In genomic region chr12:111749391-111749790, GRCh38 we compare ENCODE assay signal across 12 cellular contexts. TPM values are rescaled to one million over a fixed set of nuclear protein-coding genes. Genes with fewer than 3 reads are reported as not detected.
DNase-seq lines count a peak whose midpoint lies in the region; ATAC-seq, FAIRE-seq and TF ChIP-seq lines count a peak whose summit lies in the region.
"Had no signal": no experiment of that assay in that cellular context is flagged by ENCODE, and none has a peak within 500 bp of the region (broad histone marks: within the 10 kb centered on the region; RNA-seq: fewer than 3 reads in every experiment).

No MANE protein-coding gene starts in this region.

- DNase-seq in heart right ventricle (no peak), left cardiac atrium (no peak), HepG2 (ENCODE audit: low spot score) (no peak), small intestine (peak; percentile 49), glomerular visceral epithelial cell (ENCODE audit: extremely low spot score) (no peak)
- DNase-seq in CD4-positive, alpha-beta memory T cell: no peak
- DNase-seq: 8988T, AML-193 had no signal

- no peaks in the 10 kb centered on the region for H3K4me1 Mint-ChIP-seq in CD4-positive, alpha-beta memory T cell

- TF ChIP-seq POLR2A in HepG2 (IDR thresholded peaks at IDR 0.05; ENCODE audit: insufficient read depth in 1 of 2, low read depth in 2 of 2, low read length in 2 of 2): no peak

- POLR2A ChIA-PET in HepG2 (lab: Yijun Ruan, JAX): no interaction called here
- POLR2A ChIA-PET in CD4-positive, alpha-beta memory T cell (lab: Charles Lee; ENCODE audit: partially characterized antibody): no interaction called here

- ATAC-seq in heart right ventricle (no peak), left cardiac atrium (no peak), HepG2 (no peak)
- ATAC-seq: HCT116 had no signal

- no peak overlapping the region for H3K4me2 ChIP-seq in HepG2 (ENCODE audit: low read depth, low read length)
- H3K4me2 ChIP-seq: BLaER1 had no signal

- H3K79me2 ChIP-seq in HepG2 (ENCODE audit: insufficient read depth, low read length): no peaks in the 10 kb centered on the region

- no peak for TF ChIP-seq CTCF in heart right ventricle (IDR thresholded peaks at IDR 0.05)
- no peak for TF ChIP-seq CTCF in HepG2 (CRISPR knock-in tag; IDR thresholded peaks at IDR 0.05)

- H3K36me3 ChIP-seq in heart right ventricle: peaks cover 0 to 86% (median 39%) of the 10 kb centered on the region in 9 donors
- peaks cover 7 to 36% of the 10 kb centered on the region in 2 experiments; a peak in 4 of 5 replicates for H3K36me3 ChIP-seq in HepG2 (replicated peaks in 1 of 2; ENCODE audit: control insufficient read depth in 1 of 2, insufficient read depth in 2 of 2, low read length in 2 of 2)
- peaks cover 8 to 15% of the 10 kb centered on the region in 2 donors for H3K36me3 ChIP-seq in small intestine (ENCODE audit: control insufficient read depth in 2 of 2, insufficient read depth in 2 of 2, low read length in 2 of 2)
- H3K36me3 ChIP-seq in CD4-positive, alpha-beta memory T cell (ENCODE audit: insufficient read depth, low read length): peaks cover 27% of the 10 kb centered on the region

- H3K27me3 ChIP-seq in heart right ventricle (no peaks in the 10 kb centered on the region), HepG2 (ENCODE audit: control insufficient read depth in 1 of 2, insufficient read depth in 2 of 2, low read length in 2 of 2) (no peaks in the 10 kb centered on the region), small intestine (ENCODE audit: control insufficient read depth in 2 of 2, insufficient read depth in 2 of 2, low read length in 2 of 2) (no peaks in the 10 kb centered on the region)
- no peaks in the 10 kb centered on the region for H3K27me3 ChIP-seq in CD4-positive, alpha-beta memory T cell (ENCODE audit: insufficient read depth, low read length)
- H3K27me3 ChIP-seq: BLaER1 had no signal

- no peak for TF ChIP-seq RAD21 in HepG2 (CRISPR knock-in tag; IDR thresholded peaks at IDR 0.05)

- FAIRE-seq in HepG2 (lab: Jason Lieb, UNC): no peak
- FAIRE-seq in small intestine (lab: Jason Lieb, UNC): no peak
- FAIRE-seq: H54 had no signal

- H3K4me3 Mint-ChIP-seq in CD4-positive, alpha-beta memory T cell: no peak overlapping the region

- CTCF ChIA-PET in HepG2 (lab: Yijun Ruan, JAX; ENCODE audit: low intra/inter-chr PET ratio, low total read pairs): interaction anchor here (1.1 kb wide), 1 partner anchor 39 kb away, joined by 4 read pairs; no protein-coding TSS in a partner anchor
- CTCF ChIA-PET in CD4-positive, alpha-beta memory T cell (lab: Charles Lee; ENCODE audit: partially characterized antibody): no interaction called here

- TF ChIP-seq EP300 in HepG2 (IDR thresholded peaks at IDR 0.05; ENCODE audit: low read depth in 2 of 2, low read length in 2 of 2): no peak
- no peak for TF ChIP-seq EP300 in HepG2 (CRISPR knock-in tag; IDR thresholded peaks at IDR 0.05; ENCODE audit: borderline replicate concordance)

- BruUV-seq in HepG2 (replicated peaks; lab: Mats Ljungman, UMichigan): no TSS peak

- H3K4me3 ChIP-seq in heart right ventricle (no peak overlapping the region), HepG2 (replicated peaks in 1 of 3; ENCODE audit: insufficient read depth in 1 of 3, low read depth in 2 of 3, low read length in 3 of 3) (no peak overlapping the region), small intestine (ENCODE audit: low read depth in 1 of 2, low read length in 2 of 2) (no peak overlapping the region)
- H3K4me3 ChIP-seq in CD4-positive, alpha-beta memory T cell (ENCODE audit: low read length in 2 of 2): no peak overlapping the region
- H3K4me3 ChIP-seq: BLaER1 had no signal

- H3K36me3 Mint-ChIP-seq in CD4-positive, alpha-beta memory T cell: peaks cover 29 to 36% of the 10 kb centered on the region in 2 donors

- no peak overlapping the region for H3K9ac ChIP-seq in HepG2 (ENCODE audit: insufficient read depth, low read depth, low read length)
- H3K9ac ChIP-seq: BLaER1 had no signal

- peak overlapping the region; percentile 33 to 74 (median 61) for H3K27ac ChIP-seq in heart right ventricle
- peak overlapping the region; percentile 40 for H3K27ac ChIP-seq in angular gyrus (ENCODE audit: low read depth, low read length)
- no peak overlapping the region for H3K27ac ChIP-seq in HepG2 (ENCODE audit: extremely low read length, insufficient read depth, low read length)
- no peak overlapping the region for H3K27ac ChIP-seq in small intestine (ENCODE audit: low read depth in 1 of 2, low read length in 1 of 2)
- H3K27ac ChIP-seq in CD4-positive, alpha-beta memory T cell (ENCODE audit: low read depth, low read length): no peak overlapping the region
- H3K27ac ChIP-seq: BLaER1 had no signal

- WGBS in heart right ventricle, 2 donors: 63 to 76% methylated on average over 4 of the region's 4 CpGs
- 72% methylated on average over 4 of the region's 4 CpGs for WGBS in HepG2 (ENCODE audit: low lambda C conversion rate)
- 41 to 76% (median 55%) methylated on average over 4 of the region's 4 CpGs for WGBS in small intestine, 3 donors

- in situ Hi-C loops in HepG2 (cut with HindIII; ENCODE audit: extremely low pct_ligation_motif_present, low pct_unique_long_range_greater_than_20kb): no loop called here

- no peaks in the 10 kb centered on the region for H3K9me3 ChIP-seq in heart right ventricle
- H3K9me3 ChIP-seq in HepG2 (ENCODE audit: low read length): no peaks in the 10 kb centered on the region
- no peaks in the 10 kb centered on the region for H3K9me3 ChIP-seq in small intestine (ENCODE audit: control insufficient read depth, low read depth)
- no peaks in the 10 kb centered on the region for H3K9me3 ChIP-seq in CD4-positive, alpha-beta memory T cell (ENCODE audit: control insufficient read depth in 1 of 2, low read length in 2 of 2)
- H3K9me3 ChIP-seq: BLaER1 had no signal

- H3K27ac Mint-ChIP-seq in CD4-positive, alpha-beta memory T cell: no peak overlapping the region

- no peaks in the 10 kb centered on the region for H3K9me3 Mint-ChIP-seq in CD4-positive, alpha-beta memory T cell

- intact Hi-C loops in heart right ventricle (cut with DNase I) (no loop called here), left cardiac atrium (cut with DNase I) (no loop called here), HepG2 (cut with micrococcal nuclease; ENCODE audit: unreplicated experiment) (no loop called here)
- intact Hi-C loops in CD4-positive, alpha-beta memory T cell (cut with micrococcal nuclease): no loop called here

- H2AFZ ChIP-seq in HepG2 (ENCODE audit: low read length): no peak overlapping the region

- no peaks in the 10 kb centered on the region for H4K20me1 ChIP-seq in HepG2 (ENCODE audit: insufficient read depth, low read length)

- H3K4me1 ChIP-seq in heart right ventricle (peaks cover 7 to 36% (median 16%) of the 10 kb centered on the region in 9 donors), HepG2 (ENCODE audit: insufficient read depth, low read length) (peaks cover 16% of the 10 kb centered on the region), small intestine (ENCODE audit: control insufficient read depth in 2 of 2, insufficient read depth in 1 of 2, low read depth in 1 of 2, low read length in 1 of 2) (no peaks in the 10 kb centered on the region)
- H3K4me1 ChIP-seq in CD4-positive, alpha-beta memory T cell (ENCODE audit: insufficient read depth, low read length): no peaks in the 10 kb centered on the region
- H3K4me1 ChIP-seq: BLaER1 had no signal

- no peaks in the 10 kb centered on the region for H3K27me3 Mint-ChIP-seq in CD4-positive, alpha-beta memory T cell

TF ChIP-seq in HepG2, 621 proteins besides CTCF, POLR2A, EP300 and RAD21:
- TF ChIP-seq HNF4A (CRISPR knock-in tag; IDR thresholded peaks at IDR 0.05): peak; percentile 25; the same call in 1 of the 2 replicates
- TF ChIP-seq GLI4 (CRISPR knock-in tag; IDR thresholded peaks at IDR 0.05; ENCODE audit: borderline replicate concordance): no peak
- no peak for TF ChIP-seq ERF (CRISPR knock-in tag; IDR thresholded peaks at IDR 0.05)
- TF ChIP-seq STAG1 (CRISPR knock-in tag; IDR thresholded peaks at IDR 0.05): no peak
TF ChIP-seq in HepG2: peak in this region for 1.

RNA-seq across cellular contexts. Expression of gene ALDH2, which starts 17.3 kb away (rescaled TPM):
- total RNA-seq in heart right ventricle (100 to 1,000 TPM; 240 to 403 (median 348) TPM), left cardiac atrium (100 to 1,000 TPM; 268 to 331 TPM), HepG2 (2016; rRNA removed; fragmentation: Illumina TruSeq; extraction: Trizol) (72.8 and 103 TPM in 2 replicates)
- polyA plus RNA-seq in heart right ventricle (100 to 1,000 TPM in 1 of 2 donors, 10 to 100 TPM in 1; 60.6 to 151 TPM), HepG2 (2011; rRNA removed) (67.8 and 78.8 TPM in 2 replicates), small intestine (100 to 1,000 TPM; 173 to 237 (median 197) TPM)
- 8.4 and 10.0 TPM in 2 replicates for total RNA-seq in HepG2 (2016; cell fraction: cytosol; rRNA removed; fragmentation: Illumina TruSeq; extraction: Trizol; ENCODE audit: low read depth)
- total RNA-seq in HepG2 (2016; cell fraction: insoluble cytoplasmic fraction; rRNA removed; fragmentation: Illumina TruSeq; extraction: Trizol): 66.6 and 111 TPM in 2 replicates
- 21.1 and 23.4 TPM in 2 replicates for total RNA-seq in HepG2 (2016; cell fraction: membrane; rRNA removed; fragmentation: Illumina TruSeq; extraction: Trizol)
- total RNA-seq in HepG2 (2016; cell fraction: nucleus; rRNA removed; fragmentation: Illumina TruSeq; extraction: Trizol): 30.1 and 34.3 TPM in 2 replicates
- polyA plus RNA-seq in HepG2 (2011; cell fraction: cytosol; rRNA removed): 60.0 and 72.7 TPM in 2 replicates
- polyA plus RNA-seq in HepG2 (2011; cell fraction: nucleus; rRNA removed): 56.8 and 58.9 TPM in 2 replicates
- polyA plus RNA-seq in HepG2 (2012): 46.9 and 67.0 TPM in 2 replicates
- polyA plus RNA-seq in HepG2 (2016; cell fraction: cytosol; fragmentation: Illumina TruSeq; extraction: Trizol; ENCODE audit: low read depth): 21.3 and 21.9 TPM in 2 replicates
- 133 and 139 TPM in 2 replicates for polyA plus RNA-seq in HepG2 (2016; cell fraction: insoluble cytoplasmic fraction; fragmentation: Illumina TruSeq; extraction: Trizol; ENCODE audit: low read depth)
- 31.6 and 34.9 TPM in 2 replicates for polyA plus RNA-seq in HepG2 (2016; cell fraction: membrane; fragmentation: Illumina TruSeq; extraction: Trizol; ENCODE audit: low read depth)
- polyA plus RNA-seq in HepG2 (2016; cell fraction: nucleus; fragmentation: Illumina TruSeq; extraction: Trizol; ENCODE audit: insufficient read depth, low read depth): 105 and 114 TPM in 2 replicates
- 3.8 and 84.5 TPM in 2 replicates for polyA minus RNA-seq in HepG2 (2011; rRNA and poly(A)+ RNA removed; ENCODE audit: low replicate concordance)
- polyA minus RNA-seq in HepG2 (2011; cell fraction: cytosol; rRNA and poly(A)+ RNA removed): 39.2 and 47.6 TPM in 2 replicates
- 13.9 and 14.5 TPM in 2 replicates for polyA minus RNA-seq in HepG2 (2011; cell fraction: nucleus; rRNA and poly(A)+ RNA removed)
- total RNA-seq in CD4-positive, alpha-beta memory T cell: 1 to 10 TPM; 3.0 to 3.1 TPM
- under 1 TPM; 0.47 to 0.53 TPM for polyA plus RNA-seq in CD4-positive, alpha-beta memory T cell

Comparison
In these comparisons a context has a peak if more than half of its experiments do, and no peak if none do; other contexts are left out.
1. H3K27ac ChIP-seq: peak in heart right ventricle (10 of 10) and angular gyrus (single experiment); none in HepG2 (single experiment), small intestine (0 of 2) and CD4-positive, alpha-beta memory T cell (single experiment).